ENCODE assay signal across 8 cellular contexts in the genomic region with DNA sequence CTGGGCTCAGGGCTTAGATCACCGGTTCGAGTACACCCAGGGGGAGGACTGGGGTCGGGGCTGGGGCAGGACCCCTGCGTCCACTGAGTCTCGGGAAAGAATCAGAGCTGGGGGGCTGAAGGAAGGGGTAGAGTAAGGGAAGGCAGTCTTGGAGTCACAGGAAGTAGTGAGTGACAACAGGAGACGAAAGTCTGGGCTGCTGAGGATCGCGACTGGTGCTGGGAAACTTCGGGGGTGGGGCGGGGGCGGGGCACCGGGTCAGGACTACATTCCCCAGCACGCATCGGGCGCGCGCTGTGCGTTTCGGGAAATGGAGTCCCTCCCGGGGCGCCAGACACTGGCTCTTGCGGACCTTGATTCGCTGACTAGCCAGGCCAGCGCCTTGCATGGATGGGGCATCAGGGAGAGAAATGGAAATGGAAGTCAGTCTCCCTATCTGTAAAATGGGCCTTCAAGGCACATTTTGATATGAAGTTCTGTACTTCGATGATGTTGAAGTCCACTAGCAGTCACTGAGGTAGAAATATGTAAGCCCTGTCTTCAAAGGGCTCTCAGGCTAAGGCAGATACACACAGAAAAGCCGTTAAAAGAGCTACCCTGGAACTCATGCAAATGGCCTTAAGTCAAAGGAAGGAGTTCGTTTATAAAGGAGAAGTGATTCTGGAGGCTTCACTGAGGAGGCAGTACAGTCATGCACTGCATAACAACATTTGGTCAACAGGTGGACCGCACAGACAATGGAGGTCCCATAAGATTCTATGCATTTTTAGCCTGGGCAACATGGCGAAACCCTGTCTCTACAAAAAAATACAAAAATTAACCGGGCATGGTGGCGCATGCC. TPM values are rescaled to one million over a fixed set of nuclear protein-coding genes. Genes with fewer than 3 reads are reported as not detected.
DNase-seq lines count a peak whose midpoint lies in the region; ATAC-seq and TF ChIP-seq lines count a peak whose summit lies in the region.

No MANE protein-coding gene starts in this region.

- intact Hi-C loops in dendritic cell treated with granulocyte-macrophage colony-stimulating factor and Interleukin-4, amounts not matched to agents 40 ng/mL and 50 ng/mL, for 4 days (cut with micrococcal nuclease), result loop anchor here (1.0 kb wide), 1 partner anchor 25 kb away; no protein-coding TSS in a partner anchor
- intact Hi-C loops in left lung (cut with DNase I), result no loop called here

- peak overlapping the region; percentile 60 for H3K4me3 ChIP-seq in H7 (ENCODE audit: insufficient read depth, low read depth, low read length)
- peak overlapping the region; percentile 47 to 55 for H3K4me3 ChIP-seq in left lung

- no peaks in the 10 kb centered on the region for H3K27me3 Mint-ChIP-seq in dendritic cell treated with granulocyte-macrophage colony-stimulating factor and Interleukin-4, amounts not matched to agents 40 ng/mL and 50 ng/mL, for 4 days

- peaks cover 59% of the 10 kb centered on the region for H3K4me1 Mint-ChIP-seq in dendritic cell treated with granulocyte-macrophage colony-stimulating factor and Interleukin-4, amounts not matched to agents 40 ng/mL and 50 ng/mL, for 4 days (ENCODE audit: low read depth)

- H3K27ac Mint-ChIP-seq in dendritic cell treated with granulocyte-macrophage colony-stimulating factor and Interleukin-4, amounts not matched to agents 40 ng/mL and 50 ng/mL, for 4 days, result peak overlapping the region; percentile 99

- H3K27me3 ChIP-seq in H7 (ENCODE audit: control insufficient read depth, insufficient read depth, low read length) (peaks cover 5% of the 10 kb centered on the region), left lung (no peaks in the 10 kb centered on the region)

- peak overlapping the region; percentile 93 to 98 for H3K27ac ChIP-seq in left lung

- DNase-seq in C1 segment of cervical spinal cord (lab: John Stamatoyannopoulos, UW), result peak; percentile 24 to 89 (median 80)
- peak; percentile 95 for DNase-seq in H7
- DNase-seq in NCI-H2227 treated with DMSO at 0.1 percent for 48 hours (lab: John Stamatoyannopoulos, UW), result peak; percentile 77
- peak; percentile 72 to 77 for DNase-seq in activated CD4-positive, alpha-beta T cell treated with anti-CD3 and anti-CD28 coated beads, Interleukin-2, amount 50 U/mL, for 4 hours
- DNase-seq in left lung, result peak; percentile 92 to 97
- DNase-seq in stimulated activated CD4-positive, alpha-beta T cell treated with anti-CD3 and anti-CD28 coated beads, Interleukin-2, amount 100 ng/mL, for 24 hours, result peak; percentile 84 to 85
- DNase-seq in NCI-H748 treated with DMSO at 0.1 percent for 48 hours (lab: John Stamatoyannopoulos, UW), result no peak

- H3K4me1 ChIP-seq in left lung, result peaks cover 30 to 58% of the 10 kb centered on the region in 2 donors

- no peaks in the 10 kb centered on the region for H3K9me3 ChIP-seq in left lung

- H3K4me3 Mint-ChIP-seq in dendritic cell treated with granulocyte-macrophage colony-stimulating factor and Interleukin-4, amounts not matched to agents 40 ng/mL and 50 ng/mL, for 4 days, result peak overlapping the region; percentile 84

- TF ChIP-seq CTCF in left lung (IDR thresholded peaks at IDR 0.05), result no peak

- ATAC-seq in left lung, result peak; percentile 76

- H3K36me3 ChIP-seq in H7 (replicated peaks; ENCODE audit: control insufficient read depth, insufficient read depth, low read length), result no peaks in the 10 kb centered on the region
- H3K36me3 ChIP-seq in left lung, result no peaks in the 10 kb centered on the region

- H3K9me3 Mint-ChIP-seq in dendritic cell treated with granulocyte-macrophage colony-stimulating factor and Interleukin-4, amounts not matched to agents 40 ng/mL and 50 ng/mL, for 4 days, result no peaks in the 10 kb centered on the region

- peaks cover 13% of the 10 kb centered on the region for H3K36me3 Mint-ChIP-seq in dendritic cell treated with granulocyte-macrophage colony-stimulating factor and Interleukin-4, amounts not matched to agents 40 ng/mL and 50 ng/mL, for 4 days (ENCODE audit: low read depth)

RNA-seq across cellular contexts. Expression of a gene that starts 0.7 kb away (rescaled TPM):
- 2.0 TPM in 2 replicates for total RNA-seq in H7 (2014; rRNA removed; shearing (Covaris generic))
- 1 to 10 TPM; 4.5 to 7.9 TPM for total RNA-seq in left lung

RNA-seq across cellular contexts. Expression of a gene that starts 3.2 kb away (rescaled TPM):
- total RNA-seq in H7 (2014; rRNA removed; shearing (Covaris generic)), result 16.4 and 35.5 TPM in 2 replicates
- 10 to 100 TPM; 25.8 to 29.3 TPM for total RNA-seq in left lung

RNA-seq across cellular contexts. Expression of a gene that starts 26.3 kb away (rescaled TPM):
- total RNA-seq in H7 (2014; rRNA removed; shearing (Covaris generic)), result 78.3 and 89.8 TPM in 2 replicates
- total RNA-seq in left lung, result 10 to 100 TPM; 11.2 to 18.7 TPM

RNA-seq across cellular contexts. Expression of a gene that starts 51.8 kb away (rescaled TPM):
- 15.3 and 18.4 TPM in 2 replicates for total RNA-seq in H7 (2014; rRNA removed; shearing (Covaris generic))
- 10 to 100 TPM; 20.7 to 23.2 TPM for total RNA-seq in left lung
